17 cellular contexts compared by ENCODE assay signal in genomic region chr14:33457617-33458016, GRCh38.
DNase-seq lines count a peak whose midpoint lies in the region; ATAC-seq, FAIRE-seq and TF ChIP-seq lines count a peak whose summit lies in the region.
"Had no signal": no experiment of that assay in that cellular context is flagged by ENCODE, and none has a peak within 500 bp of the region (broad histone marks: within the 10 kb centered on the region; RNA-seq: fewer than 3 reads in every experiment).

No MANE protein-coding gene starts in this region.

- H3K4me3 ChIP-seq in dorsolateral prefrontal cortex (no peak overlapping the region), gastrocnemius medialis (no peak overlapping the region)
- H3K4me3 ChIP-seq: Peyer's patch had no signal

- POLR2A ChIA-PET in RWPE1 (lab: Yijun Ruan, JAX; ENCODE audit: low non-redundant PET): no interaction called here

- ATAC-seq in gastrocnemius medialis (peak; percentile 43 to 53), GM21367 (IDR thresholded peaks at IDR 0.05; ENCODE audit: unreplicated experiment) (no peak)
- ATAC-seq: CD8-positive, alpha-beta T cell; HepG2 had no signal

- H3K27me3 ChIP-seq in dorsolateral prefrontal cortex (no peaks in the 10 kb centered on the region), gastrocnemius medialis (no peaks in the 10 kb centered on the region)
- H3K27me3 ChIP-seq: BE2C, Peyer's patch had no signal

- CTCF ChIA-PET in RWPE1 (lab: Yijun Ruan, JAX): no interaction called here

- no peaks in the 10 kb centered on the region for H3K36me3 ChIP-seq in gastrocnemius medialis
- H3K36me3 ChIP-seq: BE2C, Peyer's patch had no signal

- H3K4me1 ChIP-seq in gastrocnemius medialis: peaks cover 5 to 13% of the 10 kb centered on the region in 2 donors

- no peak for FAIRE-seq in GM12892 (lab: Jason Lieb, UNC)
- FAIRE-seq: HepG2 had no signal

- TF ChIP-seq POLR2A in gastrocnemius medialis (IDR thresholded peaks at IDR 0.05) (no peak), GM12892 (IDR thresholded peaks at IDR 0.05; ENCODE audit: low read depth, low read length) (no peak)

- DNase-seq in NCI-H2171 (lab: John Stamatoyannopoulos, UW): peak; percentile 52
- peak; percentile 54 for DNase-seq in RWPE1 (ENCODE audit: low spot score)
- DNase-seq in dorsolateral prefrontal cortex: no peak
- DNase-seq in gastrocnemius medialis: peak; percentile 6 to 20
- no peak for DNase-seq in NOMO-1 treated with dmso at 0.1 percent for 144 hours (lab: John Stamatoyannopoulos, UW; ENCODE audit: unreplicated experiment)
- DNase-seq in GM12892 (ENCODE audit: insufficient read length): no peak
- DNase-seq: BE2C; CD8-positive, alpha-beta T cell; H7; NCI-H1417 treated with DMSO at 0.1 percent for 48 hours; NCI-H2029 treated with DMSO at 0.1 percent for 48 hours; NCI-H446; NCI-H748 treated with DMSO at 0.1 percent for 48 hours; Peyer's patch; SW 1271 had no signal

- no peaks in the 10 kb centered on the region for H3K9me3 ChIP-seq in gastrocnemius medialis
- H3K9me3 ChIP-seq: BE2C, Peyer's patch had no signal

- intact Hi-C loops in dorsolateral prefrontal cortex (cut with DNase I) (no loop called here), gastrocnemius medialis (cut with DNase I; ENCODE audit: low total_unique reads) (no loop called here)

- in situ Hi-C loops in gastrocnemius medialis (cut with MboI; ENCODE audit: low sequenced_read_pairs in 4 of 4): no loop called here

- TF ChIP-seq CTCF in RWPE1 (conservative IDR thresholded peaks at IDR 0.05; ENCODE audit: low read depth) (no peak), dorsolateral prefrontal cortex (IDR thresholded peaks at IDR 0.05 in 54 of 56, conservative IDR thresholded peaks at IDR 0.05 in 2 of 56; ENCODE audit: low read depth in 1 of 56, partially characterized antibody in 56 of 56) (no peak), gastrocnemius medialis (IDR thresholded peaks at IDR 0.05 in 4 of 5, conservative IDR thresholded peaks at IDR 0.05 in 1 of 5) (no peak)

- H3K27ac ChIP-seq in RWPE1: no peak overlapping the region
- peak overlapping the region in 33 of 59 donors; percentile 0 to 77 (median 53) for H3K27ac ChIP-seq in dorsolateral prefrontal cortex
- H3K27ac ChIP-seq in gastrocnemius medialis: no peak overlapping the region
- H3K27ac ChIP-seq: Peyer's patch had no signal

Comparison
In these comparisons a context has a peak if more than half of its experiments do, and no peak if none do; other contexts are left out.
1. DNase-seq: peak in NCI-H2171 (single experiment), RWPE1 (single experiment) and gastrocnemius medialis (2 of 2); none in dorsolateral prefrontal cortex (0 of 10), NOMO-1 treated with dmso at 0.1 percent for 144 hours (single experiment) and GM12892 (single experiment).
2. H3K27ac ChIP-seq: peak in dorsolateral prefrontal cortex (33 of 59); none in RWPE1 (single experiment) and gastrocnemius medialis (0 of 4).